ENCODE assay signal across 18 cellular contexts in genomic region chr1:26370591-26371382, GRCh38. TPM values are rescaled to one million over a fixed set of nuclear protein-coding genes. Genes with fewer than 3 reads are reported as not detected.
DNase-seq lines count a peak whose midpoint lies in the region; ATAC-seq, FAIRE-seq and TF ChIP-seq lines count a peak whose summit lies in the region.
"Had no signal": no experiment of that assay in that cellular context is flagged by ENCODE, and none has a peak within 500 bp of the region (broad histone marks: within the 10 kb centered on the region; RNA-seq: fewer than 3 reads in every experiment).

No MANE protein-coding gene starts in this region.

- no peaks in the 10 kb centered on the region for H3K36me3 ChIP-seq in H1 (ENCODE audit: control insufficient read depth in 2 of 4, insufficient read depth in 4 of 4, low read length in 3 of 4)
- H3K36me3 ChIP-seq: left ventricle myocardium inferior had no signal

- peaks cover 56% of the 10 kb centered on the region for H3K4me1 Mint-ChIP-seq in T-helper 17 cell

- no peak overlapping the region for H2BK20ac ChIP-seq in H1 (ENCODE audit: low read length)

- no peak overlapping the region for H3K14ac ChIP-seq in H1 (ENCODE audit: insufficient read length)

- no peaks in the 10 kb centered on the region for H3K79me1 ChIP-seq in H1 (ENCODE audit: low read depth, low read length)

- no peak overlapping the region for H3K56ac ChIP-seq in H1 (replicated peaks; ENCODE audit: insufficient read length, low read depth, low read length)

- no peak overlapping the region for H3K4me2 ChIP-seq in H1 (ENCODE audit: insufficient read depth in 1 of 2, low read depth in 2 of 2, low read length in 2 of 2)

- no peaks in the 10 kb centered on the region for H3K9me3 ChIP-seq in T-helper 17 cell (ENCODE audit: control insufficient read depth, low read length, poor library complexity, severe bottlenecking)
- H3K9me3 ChIP-seq in H1 (ENCODE audit: insufficient read depth in 2 of 2, low read depth in 1 of 2, low read length in 1 of 2), result no peaks in the 10 kb centered on the region
- H3K9me3 ChIP-seq: left ventricle myocardium inferior had no signal

- no peak for TF ChIP-seq POLR2A in H1 (IDR thresholded peaks at IDR 0.05; ENCODE audit: control extremely low read depth in 1 of 2, low read depth in 2 of 2, low read length in 2 of 2)

- CTCF ChIA-PET in H1 (lab: Charles Lee; ENCODE audit: partially characterized antibody), result interaction anchor here (1.0 to 14.1 kb wide), 9 partner anchors 9 to 266 kb away, joined by 3 to 297 read pairs (median 5); partner anchors contain the start of gene SH3BGRL3

- no peaks in the 10 kb centered on the region for H3K36me3 Mint-ChIP-seq in T-helper 17 cell (ENCODE audit: low read depth)
- H3K36me3 Mint-ChIP-seq: WTC11 had no signal

- no peak for TF ChIP-seq CTCF in H1 (IDR thresholded peaks at IDR 0.05; ENCODE audit: control extremely low read depth in 1 of 3, insufficient read depth in 1 of 3, low read depth in 1 of 3, low read length in 3 of 3)

- H3K23me2 ChIP-seq in H1 (ENCODE audit: low read depth, low read length), result no peaks in the 10 kb centered on the region

- no peak overlapping the region for H3K23ac ChIP-seq in H1 (ENCODE audit: insufficient read length)

- peaks cover 0 to 2% (median 0%) of the 10 kb centered on the region in 4 experiments; a peak in 3 of 7 replicates for H3K4me1 ChIP-seq in H1 (replicated peaks in 1 of 4; ENCODE audit: control insufficient read depth in 3 of 4, insufficient read depth in 4 of 4, low read length in 3 of 4)
- H3K4me1 ChIP-seq: left ventricle myocardium inferior had no signal

- no peak overlapping the region for H4K5ac ChIP-seq in H1 (ENCODE audit: insufficient read length, low read depth, low read length)

- no peak overlapping the region for H2BK15ac ChIP-seq in H1 (ENCODE audit: low read length)

- no peaks in the 10 kb centered on the region for H3K79me2 ChIP-seq in H1 (ENCODE audit: control insufficient read depth in 1 of 2, insufficient read depth in 2 of 2, low read length in 2 of 2)

- no peaks in the 10 kb centered on the region for H3K27me3 ChIP-seq in H1 (replicated peaks in 1 of 4; ENCODE audit: control insufficient read depth in 3 of 4, extremely low read depth in 1 of 4, insufficient read depth in 3 of 4, low read length in 3 of 4)

- H4K8ac ChIP-seq in H1 (ENCODE audit: extremely low read depth, insufficient read depth, low read length), result no peak overlapping the region

- no peak overlapping the region for H3K9ac ChIP-seq in H1 (replicated peaks in 1 of 4; ENCODE audit: extremely low read depth in 1 of 4, low read depth in 3 of 4, low read length in 3 of 4)
- H3K9ac ChIP-seq: GM23248 had no signal

- no peak for ATAC-seq in T-helper 17 cell
- no peak for ATAC-seq in stimulated activated naive CD8-positive, alpha-beta T cell treated with anti-CD3 and anti-CD28 coated beads, Interleukin-15, Interleukin-2, amounts not matched to agents 100 U/mL and 50 U/mL, for 24 hours
- ATAC-seq in GM21390 (IDR thresholded peaks at IDR 0.05; ENCODE audit: unreplicated experiment), result no peak
- ATAC-seq: esophagus mucosa, Right ventricle myocardium inferior, WTC11 had no signal

- H2BK120ac ChIP-seq in H1 (replicated peaks; ENCODE audit: low read depth, low read length), result no peak overlapping the region

- H3K27ac Mint-ChIP-seq in T-helper 17 cell, result peak overlapping the region; percentile 32
- H3K27ac Mint-ChIP-seq: WTC11 had no signal

- 84% methylated on average over 6 of the region's 6 CpGs; no CpG with 5 or more reads in 1 of the 2 experiments for WGBS in H1 (ENCODE audit: extremely low coverage in 1 of 2, insufficient coverage in 1 of 2, insufficient read length in 1 of 2, insufficient replicate concordance in 2 of 2, low coverage in 1 of 2, low lambda C conversion rate in 2 of 2, missing lambda C conversion rate in 1 of 2), 2 experiments

- H3K4me3 ChIP-seq in H1 (ENCODE audit: extremely low read depth in 1 of 4, insufficient read depth in 2 of 4, low read depth in 3 of 4, low read length in 4 of 4), result no peak overlapping the region
- H3K4me3 ChIP-seq: GM23248, left ventricle myocardium inferior had no signal

- H2AFZ ChIP-seq in H1 (ENCODE audit: low read length), result no peak overlapping the region
- H2AFZ ChIP-seq: GM23248 had no signal

- H3K27me3 Mint-ChIP-seq in T-helper 17 cell, result no peaks in the 10 kb centered on the region
- H3K27me3 Mint-ChIP-seq: IgD-negative memory B cell had no signal

- no peak overlapping the region for H2BK12ac ChIP-seq in H1 (ENCODE audit: low read depth, low read length)

- H2AK5ac ChIP-seq in H1 (ENCODE audit: low read depth, low read length), result peak overlapping the region; percentile 90; the same call in 1 of the 2 replicates

- TF ChIP-seq RAD21 in H1 (IDR thresholded peaks at IDR 0.05 in 1 of 2, conservative IDR thresholded peaks at IDR 0.05 in 1 of 2; ENCODE audit: low read depth in 2 of 2, low read length in 2 of 2), result no peak

- TF ChIP-seq EP300 in H1 (IDR thresholded peaks at IDR 0.05; ENCODE audit: borderline replicate concordance in 1 of 2, low read depth in 2 of 2, low read length in 2 of 2), result no peak

- no peaks in the 10 kb centered on the region for H4K20me1 ChIP-seq in H1 (replicated peaks in 1 of 2; ENCODE audit: control insufficient read depth in 1 of 2, insufficient read depth in 2 of 2, low read length in 2 of 2)

- DNase-seq in activated gamma-delta T cell treated with Interleukin-2 at 50 U/mL for 16 hours (peak; percentile 58), activated gamma-delta T cell (lab: John Stamatoyannopoulos, UW) (no peak), T-helper 17 cell (no peak), H1 (ENCODE audit: low read depth in 1 of 2, low spot score in 2 of 2) (no peak), cerebellar cortex (ENCODE audit: low spot score) (no peak), GDM1 (lab: John Stamatoyannopoulos, UW) (no peak)
- DNase-seq in stimulated activated naive CD8-positive, alpha-beta T cell treated with anti-CD3 and anti-CD28 coated beads, Interleukin-15, Interleukin-2, amounts not matched to agents 100 U/mL and 50 U/mL, for 24 hours, result peak; percentile 36
- DNase-seq: GM23248, left ventricle myocardium inferior, NCI-H2107, NCI-H510A treated with DMSO at 0.1 percent for 48 hours had no signal

- no peak for FAIRE-seq in H1 (lab: Jason Lieb, UNC)
- FAIRE-seq: GM18507, urothelium cell line had no signal

- POLR2A ChIA-PET in H1 (lab: Charles Lee; ENCODE audit: partially characterized antibody), result interaction anchor here (0.8 to 1.2 kb wide), 4 partner anchors 16 to 102 kb away, joined by 3 to 5 read pairs (median 4); partner anchors contain the start of gene HMGN2

- peak overlapping the region; percentile 72 for H3K4ac ChIP-seq in H1 (replicated peaks; ENCODE audit: insufficient read length, low read depth, low read length)

- no peak overlapping the region for H3K18ac ChIP-seq in H1 (ENCODE audit: extremely low read depth, low read length)

- H4K91ac ChIP-seq in H1 (replicated peaks; ENCODE audit: insufficient read length, low read length), result peak overlapping the region; percentile 69

- H2BK5ac ChIP-seq in H1 (ENCODE audit: low read depth, low read length), result no peak overlapping the region

- H3K4me3 Mint-ChIP-seq in T-helper 17 cell, result peak overlapping the region; percentile 1
- H3K4me3 Mint-ChIP-seq: WTC11 had no signal

- no peak overlapping the region for H3K27ac ChIP-seq in H1 (ENCODE audit: low read depth, low read length)
- H3K27ac ChIP-seq: GM23248, left ventricle myocardium inferior had no signal

RNA-seq across cellular contexts. Expression of gene ZNF683, which starts 1.8 kb away (rescaled TPM):
- total RNA-seq in T-helper 17 cell, result not detected
- not detected in 2 replicates for total RNA-seq in H1 (2021; fragmentation: NEBNext Ultra II Directional; extraction: Animal tissue kit (Norgen Biotek cat#: 25700))
- polyA plus RNA-seq in H1 (2011; rRNA removed), result not detected in 2 replicates
- polyA plus RNA-seq in H1 (2011; cell fraction: cytosol; rRNA removed), result not detected
- not detected for polyA plus RNA-seq in H1 (2011; cell fraction: nucleus; rRNA removed)
- not detected in 4 replicates for polyA plus RNA-seq in H1 (2012, experiment 1 of 2)
- polyA plus RNA-seq in H1 (2012, experiment 2 of 2), result not detected
- polyA plus RNA-seq in H1 (2013, experiment 1 of 2), result not detected
- polyA plus RNA-seq in H1 (2013, experiment 2 of 2), result not detected
- not detected in 2 replicates for polyA minus RNA-seq in H1 (2011; rRNA and poly(A)+ RNA removed)
- not detected for polyA minus RNA-seq in H1 (2011; cell fraction: cytosol; rRNA and poly(A)+ RNA removed)
- not detected for polyA minus RNA-seq in H1 (2011; cell fraction: nucleus; rRNA and poly(A)+ RNA removed)
- total RNA-seq: esophagus mucosa, GM23248, left ventricle myocardium inferior, WTC11 had no signal
- polyA plus RNA-seq: GM23248 had no signal

RNA-seq across cellular contexts. Expression of gene CRYBG2, which starts 16.9 kb away (rescaled TPM):
- 1 to 10 TPM; 1.2 to 2.9 TPM for total RNA-seq in T-helper 17 cell
- 17.0 and 22.2 TPM in 2 replicates for total RNA-seq in H1 (2021; fragmentation: NEBNext Ultra II Directional; extraction: Animal tissue kit (Norgen Biotek cat#: 25700))
- polyA plus RNA-seq in H1 (2011; rRNA removed), result 14.2 and 22.1 TPM in 2 replicates
- polyA plus RNA-seq in H1 (2011; cell fraction: cytosol; rRNA removed), result 16.1 TPM
- polyA plus RNA-seq in H1 (2011; cell fraction: nucleus; rRNA removed), result 35.5 TPM
- 11.8 to 18.8 TPM (median 17.2 TPM) in 4 replicates for polyA plus RNA-seq in H1 (2012, experiment 1 of 2)
- 11.2 TPM for polyA plus RNA-seq in H1 (2012, experiment 2 of 2)
- polyA plus RNA-seq in H1 (2013, experiment 1 of 2), result 7.4 TPM
- polyA plus RNA-seq in H1 (2013, experiment 2 of 2), result 7.6 TPM
- 6.0 and 7.1 TPM in 2 replicates for polyA minus RNA-seq in H1 (2011; rRNA and poly(A)+ RNA removed)
- 11.9 TPM for polyA minus RNA-seq in H1 (2011; cell fraction: cytosol; rRNA and poly(A)+ RNA removed)
- 11.7 TPM for polyA minus RNA-seq in H1 (2011; cell fraction: nucleus; rRNA and poly(A)+ RNA removed)
- total RNA-seq: GM23248, left ventricle myocardium inferior, Right ventricle myocardium inferior had no signal
- polyA plus RNA-seq: GM23248 had no signal

RNA-seq across cellular contexts. Expression of gene LIN28A, which starts 39.8 kb away (rescaled TPM):
- total RNA-seq in T-helper 17 cell, result not detected
- total RNA-seq in H1 (2021; fragmentation: NEBNext Ultra II Directional; extraction: Animal tissue kit (Norgen Biotek cat#: 25700)), result 1,467 and 1,486 TPM in 2 replicates
- 313 and 403 TPM in 2 replicates for polyA plus RNA-seq in H1 (2011; rRNA removed)
- polyA plus RNA-seq in H1 (2011; cell fraction: cytosol; rRNA removed), result 514 TPM
- polyA plus RNA-seq in H1 (2011; cell fraction: nucleus; rRNA removed), result 204 TPM
- polyA plus RNA-seq in H1 (2012, experiment 1 of 2), result 820 to 1,133 TPM (median 823 TPM) in 4 replicates
- 884 TPM for polyA plus RNA-seq in H1 (2012, experiment 2 of 2)
- 655 TPM for polyA plus RNA-seq in H1 (2013, experiment 1 of 2)
- 668 TPM for polyA plus RNA-seq in H1 (2013, experiment 2 of 2)
- 998 and 1,147 TPM in 2 replicates for polyA minus RNA-seq in H1 (2011; rRNA and poly(A)+ RNA removed)
- 878 TPM for polyA minus RNA-seq in H1 (2011; cell fraction: cytosol; rRNA and poly(A)+ RNA removed)
- 369 TPM for polyA minus RNA-seq in H1 (2011; cell fraction: nucleus; rRNA and poly(A)+ RNA removed)
- total RNA-seq: esophagus mucosa, GM23248, left ventricle myocardium inferior, Right ventricle myocardium inferior had no signal
- polyA plus RNA-seq: IgD-negative memory B cell had no signal

RNA-seq across cellular contexts. Expression of gene CD52, which starts 53.0 kb away (rescaled TPM):
- 1,000 to 10,000 TPM; 1,152 to 1,411 TPM for total RNA-seq in T-helper 17 cell
- total RNA-seq in H1 (2021; fragmentation: NEBNext Ultra II Directional; extraction: Animal tissue kit (Norgen Biotek cat#: 25700)), result 2.4 TPM in 1 of 2 replicates, not detected in the other
- polyA plus RNA-seq in H1 (2011; rRNA removed), result 2.7 and 3.1 TPM in 2 replicates
- polyA plus RNA-seq in H1 (2011; cell fraction: cytosol; rRNA removed), result 3.6 TPM
- polyA plus RNA-seq in H1 (2011; cell fraction: nucleus; rRNA removed), result 2.0 TPM
- 1.9 to 5.6 TPM (median 3.4 TPM) in 4 replicates for polyA plus RNA-seq in H1 (2012, experiment 1 of 2)
- 11.0 TPM for polyA plus RNA-seq in H1 (2012, experiment 2 of 2)
- polyA plus RNA-seq in H1 (2013, experiment 1 of 2), result 9.0 TPM
- polyA plus RNA-seq in H1 (2013, experiment 2 of 2), result 8.5 TPM
- polyA minus RNA-seq in H1 (2011; rRNA and poly(A)+ RNA removed), result 0.59 and 2.0 TPM in 2 replicates
- not detected for polyA minus RNA-seq in H1 (2011; cell fraction: cytosol; rRNA and poly(A)+ RNA removed)
- polyA minus RNA-seq in H1 (2011; cell fraction: nucleus; rRNA and poly(A)+ RNA removed), result not detected
- total RNA-seq: GM23248 had no signal
- polyA plus RNA-seq: GM23248 had no signal

Comparison
In these comparisons a context has a peak if more than half of its experiments do, and no peak if none do; other contexts are left out.
1. DNase-seq: peak in activated gamma-delta T cell treated with Interleukin-2 at 50 U/mL for 16 hours (single experiment) and stimulated activated naive CD8-positive, alpha-beta T cell treated with anti-CD3 and anti-CD28 coated beads, Interleukin-15, Interleukin-2, amounts not matched to agents 100 U/mL and 50 U/mL, for 24 hours (single experiment); none in activated gamma-delta T cell (single experiment), T-helper 17 cell (0 of 3), H1 (0 of 2), cerebellar cortex (single experiment) and GDM1 (single experiment).
2. RNA of gene LIN28A, which starts 39.8 kb away (total RNA-seq): 1,467 to 1,486 TPM in H1; not detected in T-helper 17 cell; every median in the first group is over 1,000 times any median in the second.